ENCODE assay signal across 8 cellular contexts in genomic region chr2:74440005-74440377, GRCh38. TPM values are rescaled to one million over a fixed set of nuclear protein-coding genes. Genes with fewer than 3 reads are reported as not detected.
DNase-seq lines count a peak whose midpoint lies in the region; ATAC-seq and TF ChIP-seq lines count a peak whose summit lies in the region.

No MANE protein-coding gene starts in this region.

- TF ChIP-seq CTCF in GM12864 (IDR thresholded peaks at IDR 0.05; ENCODE audit: low read depth, low read length, missing control alignments) = no peak

- ATAC-seq in SK-N-SH treated with all-trans-retinoic acid at 6 μM for 48 hours (peak; percentile 81), HG03460 (IDR thresholded peaks at IDR 0.05; ENCODE audit: unreplicated experiment) (no peak), GM19467 (IDR thresholded peaks at IDR 0.05; ENCODE audit: unreplicated experiment) (no peak), HG03520 (IDR thresholded peaks at IDR 0.05; ENCODE audit: unreplicated experiment) (no peak)

- H3K4me3 ChIP-seq in GM12864 (ENCODE audit: low read depth, low read length) = peak overlapping the region; percentile 57

- DNase-seq in GM12864 (ENCODE audit: low read depth) (no peak), globus pallidus (ENCODE audit: low spot score) (peak; percentile 98), occipital lobe (lab: John Stamatoyannopoulos, UW) (peak; percentile 83), DMS153 treated with DMSO at 0.1 percent for 48 hours (lab: John Stamatoyannopoulos, UW; ENCODE audit: unreplicated experiment) (no peak)

TF ChIP-seq in SK-N-SH treated with all-trans-retinoic acid at 6 μM for 48 hours, 23 proteins besides CTCF, POLR2A, EP300 and RAD21:
- no peak for TF ChIP-seq CREB5 (CRISPR knock-in tag; IDR thresholded peaks at IDR 0.05; ENCODE audit: low read depth)
- no peak for TF ChIP-seq ZFP3 (CRISPR knock-in tag; IDR thresholded peaks at IDR 0.05)
- TF ChIP-seq, protein P1, sequence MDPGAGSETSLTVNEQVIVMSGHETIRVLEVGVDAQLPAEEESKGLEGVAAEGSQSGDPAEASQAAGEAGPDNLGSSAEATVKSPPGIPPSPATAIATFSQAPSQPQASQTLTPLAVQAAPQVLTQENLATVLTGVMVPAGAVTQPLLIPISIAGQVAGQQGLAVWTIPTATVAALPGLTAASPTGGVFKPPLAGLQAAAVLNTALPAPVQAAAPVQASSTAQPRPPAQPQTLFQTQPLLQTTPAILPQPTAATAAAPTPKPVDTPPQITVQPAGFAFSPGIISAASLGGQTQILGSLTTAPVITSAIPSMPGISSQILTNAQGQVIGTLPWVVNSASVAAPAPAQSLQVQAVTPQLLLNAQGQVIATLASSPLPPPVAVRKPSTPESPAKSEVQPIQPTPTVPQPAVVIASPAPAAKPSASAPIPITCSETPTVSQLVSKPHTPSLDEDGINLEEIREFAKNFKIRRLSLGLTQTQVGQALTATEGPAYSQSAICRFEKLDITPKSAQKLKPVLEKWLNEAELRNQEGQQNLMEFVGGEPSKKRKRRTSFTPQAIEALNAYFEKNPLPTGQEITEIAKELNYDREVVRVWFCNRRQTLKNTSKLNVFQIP (CRISPR knock-in tag; IDR thresholded peaks at IDR 0.05; ENCODE audit: borderline replicate concordance, low read depth) = no peak
- TF ChIP-seq PPARA (CRISPR knock-in tag; IDR thresholded peaks at IDR 0.05; ENCODE audit: borderline replicate concordance) = no peak
- no peak for TF ChIP-seq BACH2 (CRISPR knock-in tag; IDR thresholded peaks at IDR 0.05; ENCODE audit: borderline replicate concordance)
- TF ChIP-seq, protein P2, sequence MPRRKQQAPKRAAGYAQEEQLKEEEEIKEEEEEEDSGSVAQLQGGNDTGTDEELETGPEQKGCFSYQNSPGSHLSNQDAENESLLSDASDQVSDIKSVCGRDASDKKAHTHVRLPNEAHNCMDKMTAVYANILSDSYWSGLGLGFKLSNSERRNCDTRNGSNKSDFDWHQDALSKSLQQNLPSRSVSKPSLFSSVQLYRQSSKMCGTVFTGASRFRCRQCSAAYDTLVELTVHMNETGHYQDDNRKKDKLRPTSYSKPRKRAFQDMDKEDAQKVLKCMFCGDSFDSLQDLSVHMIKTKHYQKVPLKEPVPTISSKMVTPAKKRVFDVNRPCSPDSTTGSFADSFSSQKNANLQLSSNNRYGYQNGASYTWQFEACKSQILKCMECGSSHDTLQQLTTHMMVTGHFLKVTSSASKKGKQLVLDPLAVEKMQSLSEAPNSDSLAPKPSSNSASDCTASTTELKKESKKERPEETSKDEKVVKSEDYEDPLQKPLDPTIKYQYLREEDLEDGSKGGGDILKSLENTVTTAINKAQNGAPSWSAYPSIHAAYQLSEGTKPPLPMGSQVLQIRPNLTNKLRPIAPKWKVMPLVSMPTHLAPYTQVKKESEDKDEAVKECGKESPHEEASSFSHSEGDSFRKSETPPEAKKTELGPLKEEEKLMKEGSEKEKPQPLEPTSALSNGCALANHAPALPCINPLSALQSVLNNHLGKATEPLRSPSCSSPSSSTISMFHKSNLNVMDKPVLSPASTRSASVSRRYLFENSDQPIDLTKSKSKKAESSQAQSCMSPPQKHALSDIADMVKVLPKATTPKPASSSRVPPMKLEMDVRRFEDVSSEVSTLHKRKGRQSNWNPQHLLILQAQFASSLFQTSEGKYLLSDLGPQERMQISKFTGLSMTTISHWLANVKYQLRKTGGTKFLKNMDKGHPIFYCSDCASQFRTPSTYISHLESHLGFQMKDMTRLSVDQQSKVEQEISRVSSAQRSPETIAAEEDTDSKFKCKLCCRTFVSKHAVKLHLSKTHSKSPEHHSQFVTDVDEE (CRISPR knock-in tag; IDR thresholded peaks at IDR 0.05) = no peak
- TF ChIP-seq ZNF8 (CRISPR knock-in tag; IDR thresholded peaks at IDR 0.05) = no peak
- TF ChIP-seq ZFP30 (CRISPR knock-in tag; IDR thresholded peaks at IDR 0.05) = no peak
- TF ChIP-seq ZNF70 (CRISPR knock-in tag; IDR thresholded peaks at IDR 0.05) = no peak
- TF ChIP-seq ZC3H10 (CRISPR knock-in tag; IDR thresholded peaks at IDR 0.05) = no peak
- TF ChIP-seq ISL1 (CRISPR knock-in tag; IDR thresholded peaks at IDR 0.05) = no peak
- TF ChIP-seq GLIS3 (CRISPR knock-in tag; IDR thresholded peaks at IDR 0.05) = no peak
- no peak for TF ChIP-seq ARNTL (CRISPR knock-in tag; IDR thresholded peaks at IDR 0.05; ENCODE audit: borderline replicate concordance, low read depth)
- no peak for TF ChIP-seq TCF4 (CRISPR knock-in tag; IDR thresholded peaks at IDR 0.05; ENCODE audit: borderline replicate concordance)

RNA-seq across cellular contexts. Expression of gene RTKN, which starts 1.7 kb away (rescaled TPM):
- total RNA-seq in occipital lobe = 6.7 TPM

RNA-seq across cellular contexts. Expression of gene INO80B, which starts 14.9 kb away (rescaled TPM):
- 15.3 TPM for total RNA-seq in occipital lobe

RNA-seq across cellular contexts. Expression of gene WBP1, which starts 18.2 kb away (rescaled TPM):
- 23.6 TPM for total RNA-seq in occipital lobe

RNA-seq across cellular contexts. Expression of gene WDR54, which starts 18.5 kb away (rescaled TPM):
- total RNA-seq in occipital lobe = 30.7 TPM

RNA-seq across cellular contexts. Expression of gene C2orf81, which starts 18.6 kb away (rescaled TPM):
- 0.62 TPM for total RNA-seq in occipital lobe

Comparison
In these comparisons a context has a peak if more than half of its experiments do, and no peak if none do; other contexts are left out.
1. DNase-seq: peak in globus pallidus (single experiment) and occipital lobe (single experiment); none in GM12864 (single experiment) and DMS153 treated with DMSO at 0.1 percent for 48 hours (single experiment).